9 cellular contexts compared by ENCODE assay signal in the genomic region with DNA sequence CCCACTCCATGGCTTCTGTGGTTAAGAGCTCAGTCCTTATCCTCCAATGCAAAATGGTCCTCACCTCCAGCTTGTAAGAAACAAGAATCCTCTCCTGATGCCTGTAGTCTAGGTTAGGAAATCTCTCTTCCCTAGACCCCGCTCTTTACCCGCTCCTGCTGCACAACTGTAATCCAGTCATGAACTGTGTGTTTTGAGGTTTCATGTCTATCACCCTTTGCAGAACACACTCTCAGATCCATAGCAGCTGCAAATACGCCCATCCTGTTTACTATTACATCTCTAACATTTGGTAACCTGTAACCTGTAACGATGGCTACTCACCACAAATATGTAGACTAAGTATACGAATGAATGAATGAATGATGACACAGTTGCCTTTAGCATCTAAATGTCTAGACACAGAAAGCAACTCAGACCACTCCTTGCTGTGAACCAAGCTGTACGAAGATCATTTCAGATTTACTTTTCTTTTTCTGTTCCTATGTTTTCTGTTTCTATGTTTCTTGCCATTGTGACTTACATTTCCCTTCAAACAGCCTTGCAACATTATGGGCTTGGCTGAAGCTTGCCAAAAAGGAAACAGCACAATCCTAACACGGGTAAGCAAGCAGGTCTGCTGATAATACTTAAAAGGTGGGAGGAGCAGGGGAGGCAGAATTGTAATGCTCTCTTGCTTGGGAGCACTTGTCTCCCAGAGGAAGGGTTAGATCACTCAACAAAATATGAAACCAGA. TPM values are rescaled to one million over a fixed set of nuclear protein-coding genes. Genes with fewer than 3 reads are reported as not detected.
DNase-seq lines count a peak whose midpoint lies in the region; ATAC-seq, FAIRE-seq and TF ChIP-seq lines count a peak whose summit lies in the region.
"Had no signal": no experiment of that assay in that cellular context is flagged by ENCODE, and none has a peak within 500 bp of the region (broad histone marks: within the 10 kb centered on the region; RNA-seq: fewer than 3 reads in every experiment).

No MANE protein-coding gene starts in this region.

- H3K4me1 Mint-ChIP-seq in activated CD4-positive, alpha-beta memory T cell treated with anti-CD3 and anti-CD28 coated beads, Interleukin-2, amount 10 ng/mL, durations not matched to agents 7 days and 5 days, result peaks cover 3% of the 10 kb centered on the region
- H3K4me1 Mint-ChIP-seq in neural progenitor cell, result peaks cover 20% of the 10 kb centered on the region
- H3K4me1 Mint-ChIP-seq in chondrocyte (ENCODE audit: low read depth), result peaks cover 3% of the 10 kb centered on the region

- peak overlapping the region; percentile 47 for H3K27ac ChIP-seq in neural progenitor cell
- H3K27ac ChIP-seq: parathyroid adenoma had no signal

- H3K4me3 Mint-ChIP-seq in activated CD4-positive, alpha-beta memory T cell treated with anti-CD3 and anti-CD28 coated beads, Interleukin-2, amount 10 ng/mL, durations not matched to agents 7 days and 5 days, result no peak overlapping the region
- no peak overlapping the region for H3K4me3 Mint-ChIP-seq in neural progenitor cell
- no peak overlapping the region for H3K4me3 Mint-ChIP-seq in chondrocyte (ENCODE audit: unreplicated experiment)

- ATAC-seq in HG03066 (IDR thresholded peaks at IDR 0.05; ENCODE audit: low read depth, unreplicated experiment), result peak; percentile 57

- H3K4me3 ChIP-seq in neural progenitor cell, result no peak overlapping the region

- H3K27ac Mint-ChIP-seq in activated CD4-positive, alpha-beta memory T cell treated with anti-CD3 and anti-CD28 coated beads, Interleukin-2, amount 10 ng/mL, durations not matched to agents 7 days and 5 days, result no peak overlapping the region
- H3K27ac Mint-ChIP-seq in neural progenitor cell (no peak overlapping the region), chondrocyte (ENCODE audit: unreplicated experiment) (no peak overlapping the region)

- H3K27me3 ChIP-seq in neural progenitor cell, result no peaks in the 10 kb centered on the region

- H3K36me3 ChIP-seq in neural progenitor cell, result no peaks in the 10 kb centered on the region

- CTCF ChIA-PET in activated CD4-positive, alpha-beta memory T cell treated with anti-CD3 and anti-CD28 coated beads, Interleukin-2, amount 10 ng/mL, durations not matched to agents 7 days and 5 days (lab: Charles Lee), result interaction anchor here (1.1 to 2.3 kb wide), 4 partner anchors 12 to 55 kb away, joined by 4 to 17 read pairs (median 6); a partner anchor contains a TSS

- peak; percentile 22 for DNase-seq in stimulated activated CD4-positive, alpha-beta T cell treated with anti-CD3 and anti-CD28 coated beads, Interleukin-4, amount 100 ng/mL, for 24 hours
- no peak for DNase-seq in stimulated activated CD4-positive, alpha-beta T cell treated with anti-CD3 and anti-CD28 coated beads, Interleukin-2, amount 100 ng/mL, for 48 hours
- peak; percentile 52 for DNase-seq in activated CD4-positive, alpha-beta memory T cell treated with anti-CD3 and anti-CD28 coated beads, Interleukin-2, amount 10 ng/mL, durations not matched to agents 7 days and 5 days
- DNase-seq in neural progenitor cell (ENCODE audit: low spot score) (no peak), occipital lobe (lab: John Stamatoyannopoulos, UW) (no peak), GM12891 (ENCODE audit: insufficient read length, low spot score) (no peak), chondrocyte (ENCODE audit: low spot score) (no peak)

- no peaks in the 10 kb centered on the region for H3K27me3 Mint-ChIP-seq in activated CD4-positive, alpha-beta memory T cell treated with anti-CD3 and anti-CD28 coated beads, Interleukin-2, amount 10 ng/mL, durations not matched to agents 7 days and 5 days
- no peaks in the 10 kb centered on the region for H3K27me3 Mint-ChIP-seq in neural progenitor cell (ENCODE audit: insufficient read depth, low read depth)
- no peaks in the 10 kb centered on the region for H3K27me3 Mint-ChIP-seq in chondrocyte (ENCODE audit: low read depth)

- H3K4me2 ChIP-seq in neural progenitor cell, result no peak overlapping the region

- peaks cover 5% of the 10 kb centered on the region for H3K36me3 Mint-ChIP-seq in activated CD4-positive, alpha-beta memory T cell treated with anti-CD3 and anti-CD28 coated beads, Interleukin-2, amount 10 ng/mL, durations not matched to agents 7 days and 5 days (ENCODE audit: low read depth)
- H3K36me3 Mint-ChIP-seq in neural progenitor cell (peaks cover 6% of the 10 kb centered on the region), chondrocyte (ENCODE audit: low read depth) (no peaks in the 10 kb centered on the region)

- peaks cover 60% of the 10 kb centered on the region for H3K4me1 ChIP-seq in neural progenitor cell

- no peaks in the 10 kb centered on the region for H3K9me3 ChIP-seq in neural progenitor cell (ENCODE audit: low read depth)

- peaks cover 100% of the 10 kb centered on the region for H4K20me1 ChIP-seq in neural progenitor cell (ENCODE audit: low read depth)

- H2AFZ ChIP-seq in neural progenitor cell (replicated peaks), result no peak overlapping the region
- H2AFZ ChIP-seq: parathyroid adenoma had no signal

- TF ChIP-seq CTCF in neural progenitor cell (IDR thresholded peaks at IDR 0.05) (no peak), chondrocyte (IDR thresholded peaks at IDR 0.05) (no peak)

- FAIRE-seq in GM12891 (lab: Jason Lieb, UNC), result no peak

- POLR2A ChIA-PET in activated CD4-positive, alpha-beta memory T cell treated with anti-CD3 and anti-CD28 coated beads, Interleukin-2, amount 10 ng/mL, durations not matched to agents 7 days and 5 days (lab: Charles Lee), result interaction anchor here (0.6 to 3.0 kb wide), 24 partner anchors 9 to 99 kb away, joined by 3 to 49 read pairs (median 4); a partner anchor contains a TSS

- peaks cover 100% of the 10 kb centered on the region for H3K79me2 ChIP-seq in neural progenitor cell (ENCODE audit: low read depth)
- H3K79me2 ChIP-seq: parathyroid adenoma had no signal

- TF ChIP-seq POLR2A in GM12891 (IDR thresholded peaks at IDR 0.05; ENCODE audit: low read depth, low read length), result no peak

- H3K9me3 Mint-ChIP-seq in activated CD4-positive, alpha-beta memory T cell treated with anti-CD3 and anti-CD28 coated beads, Interleukin-2, amount 10 ng/mL, durations not matched to agents 7 days and 5 days, result no peaks in the 10 kb centered on the region
- H3K9me3 Mint-ChIP-seq in neural progenitor cell (no peaks in the 10 kb centered on the region), chondrocyte (ENCODE audit: low read depth) (no peaks in the 10 kb centered on the region)

- H3K9ac ChIP-seq in neural progenitor cell, result no peak overlapping the region
- H3K9ac ChIP-seq: parathyroid adenoma had no signal

- peaks cover 29% of the 10 kb centered on the region for H3F3A ChIP-seq in neural progenitor cell (ENCODE audit: low read depth)

TF ChIP-seq in GM12891, 5 proteins besides CTCF, POLR2A, EP300 and RAD21:
- TF ChIP-seq POLR2AphosphoS5 (IDR thresholded peaks at IDR 0.05; ENCODE audit: low read depth, low read length) (no peak), SPI1 (IDR thresholded peaks at IDR 0.05; ENCODE audit: low read depth, low read length) (no peak), TAF1 (IDR thresholded peaks at IDR 0.05; ENCODE audit: low read depth, low read length) (no peak), PAX5 (IDR thresholded peaks at IDR 0.05; ENCODE audit: insufficient read depth, low read length, severe bottlenecking) (no peak), POU2F2 (IDR thresholded peaks at IDR 0.05; ENCODE audit: low read depth, low read length) (no peak)

RNA-seq across cellular contexts. Expression of a gene that starts 53.7 kb away (rescaled TPM):
- total RNA-seq in activated CD4-positive, alpha-beta memory T cell treated with anti-CD3 and anti-CD28 coated beads, Interleukin-2, amount 10 ng/mL, durations not matched to agents 7 days and 5 days, result 10 to 100 TPM; 11.7 to 11.8 TPM
- total RNA-seq in neural progenitor cell (ENCODE audit: low replicate concordance) (300 and 323 TPM in 2 replicates), occipital lobe (259 TPM), chondrocyte (3.9 to 6.8 TPM (median 5.5 TPM) in 3 replicates)
- 0.03 TPM for polyA plus RNA-seq in GM12891 (2012; ENCODE audit: low read depth, missing spikeins)

Comparison
In these comparisons a context has a peak if more than half of its experiments do, and no peak if none do; other contexts are left out.
1. DNase-seq: peak in stimulated activated CD4-positive, alpha-beta T cell treated with anti-CD3 and anti-CD28 coated beads, Interleukin-4, amount 100 ng/mL, for 24 hours (single experiment) and activated CD4-positive, alpha-beta memory T cell treated with anti-CD3 and anti-CD28 coated beads, Interleukin-2, amount 10 ng/mL, durations not matched to agents 7 days and 5 days (single experiment); none in stimulated activated CD4-positive, alpha-beta T cell treated with anti-CD3 and anti-CD28 coated beads, Interleukin-2, amount 100 ng/mL, for 48 hours (0 of 2), neural progenitor cell (single experiment), occipital lobe (single experiment), GM12891 (single experiment) and chondrocyte (single experiment).
2. RNA of a gene that starts 53.7 kb away (total RNA-seq): 300 to 323 TPM in neural progenitor cell and 259 TPM in occipital lobe (single experiment); 11.7 to 11.8 TPM in activated CD4-positive, alpha-beta memory T cell treated with anti-CD3 and anti-CD28 coated beads, Interleukin-2, amount 10 ng/mL, durations not matched to agents 7 days and 5 days and 3.9 to 6.8 TPM in chondrocyte; every median in the first group is over 10 times any median in the second.